ENCODE assay signal across 24 cellular contexts in the genomic region with DNA sequence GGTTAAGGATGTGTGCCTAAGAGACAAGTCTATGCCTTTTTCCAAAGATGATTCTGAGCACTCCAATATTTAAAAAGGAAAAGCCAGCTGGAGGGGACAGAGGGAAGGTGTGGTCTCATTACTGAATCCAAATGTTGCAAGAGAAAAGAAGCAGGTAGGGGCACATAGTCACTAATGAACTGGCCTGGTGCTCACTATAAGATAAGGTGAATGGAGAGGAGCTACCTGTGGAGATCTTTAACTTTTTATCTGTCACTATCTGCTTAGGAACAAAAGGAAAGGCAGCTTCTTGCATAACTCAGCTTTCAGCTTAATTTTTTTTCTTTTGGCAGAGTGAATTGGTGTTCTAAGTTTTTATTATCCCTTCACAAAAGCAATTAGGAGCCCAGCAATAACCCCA.
"Had no signal": no experiment of that assay in that cellular context is flagged by ENCODE, and none has a peak within 500 bp of the region (broad histone marks: within the 10 kb centered on the region; RNA-seq: fewer than 3 reads in every experiment).

No MANE protein-coding gene starts in this region.

- H3K9me3 Mint-ChIP-seq: dendritic cell treated with granulocyte-macrophage colony-stimulating factor and Interleukin-4, amounts not matched to agents 40 ng/mL and 50 ng/mL, for 4 days; effector memory CD8-positive, alpha-beta T cell had no signal

- H3K27me3 ChIP-seq: colonic mucosa, dorsolateral prefrontal cortex, gastrocnemius medialis, heart left ventricle had no signal

- H3K4me1 ChIP-seq: colonic mucosa, foreskin keratinocyte, gastrocnemius medialis had no signal

- H3K27ac ChIP-seq: colonic mucosa, coronary artery, dorsolateral prefrontal cortex, epithelial cell of prostate, esophagus muscularis mucosa, esophagus squamous epithelium, foreskin keratinocyte, gastrocnemius medialis, gastroesophageal sphincter, heart left ventricle, heart right ventricle had no signal

- H3K27ac Mint-ChIP-seq: dendritic cell treated with granulocyte-macrophage colony-stimulating factor and Interleukin-4, amounts not matched to agents 40 ng/mL and 50 ng/mL, for 4 days; effector memory CD8-positive, alpha-beta T cell had no signal

- ATAC-seq: effector memory CD8-positive, alpha-beta T cell; esophagus mucosa; foreskin keratinocyte; gastrocnemius medialis; gastroesophageal sphincter; heart left ventricle; heart right ventricle had no signal

- H3K4me3 ChIP-seq: colonic mucosa, coronary artery, dorsolateral prefrontal cortex, esophagus muscularis mucosa, esophagus squamous epithelium, gastrocnemius medialis, gastroesophageal sphincter, heart left ventricle, heart right ventricle had no signal

- H3K9me3 ChIP-seq: colonic mucosa, gastrocnemius medialis had no signal

- DNase-seq: colonic mucosa; cortex of kidney; dermis blood vessel endothelial cell; dorsolateral prefrontal cortex; effector CD4-positive, alpha-beta T cell; effector CD8-positive, alpha-beta T cell; effector memory CD4-positive, alpha-beta T cell; effector memory CD8-positive, alpha-beta T cell; erythroblast; esophagus squamous epithelium; foreskin fibroblast; foreskin keratinocyte; foreskin melanocyte; gastrocnemius medialis; glutamatergic neuron; head of caudate nucleus; heart left ventricle; heart right ventricle had no signal

- H3K4me3 Mint-ChIP-seq: dendritic cell treated with granulocyte-macrophage colony-stimulating factor and Interleukin-4, amounts not matched to agents 40 ng/mL and 50 ng/mL, for 4 days; effector memory CD8-positive, alpha-beta T cell had no signal

- H3K36me3 ChIP-seq: colonic mucosa, esophagus muscularis mucosa, esophagus squamous epithelium, gastrocnemius medialis, gastroesophageal sphincter, heart left ventricle, heart right ventricle had no signal
